ENCODE assay signal across 1 cellular context in the genomic region with DNA sequence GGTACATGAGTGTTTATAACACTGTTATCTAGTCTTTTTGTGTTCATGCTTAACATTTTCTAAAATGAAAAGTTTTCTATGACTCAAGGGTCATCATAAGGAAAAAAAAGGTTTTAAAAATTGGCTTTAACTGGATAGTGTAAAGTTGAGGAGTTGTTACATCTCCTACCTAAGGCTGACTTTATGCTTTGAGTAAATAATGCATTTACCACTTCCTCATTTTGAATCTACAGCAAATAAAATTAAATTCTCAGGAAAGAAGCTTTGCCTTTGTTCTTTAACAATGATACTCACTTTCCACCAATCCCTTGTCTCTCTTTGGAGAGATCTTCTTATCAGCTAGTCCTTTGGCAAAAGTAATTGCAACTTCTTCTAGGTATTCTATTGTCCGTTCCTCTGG.
TF ChIP-seq lines count a peak whose summit lies in the region.

No MANE protein-coding gene starts in this region.

TF ChIP-seq in GM12878, 131 proteins besides CTCF, POLR2A, EP300 and RAD21:
- TF ChIP-seq SPI1 (IDR thresholded peaks at IDR 0.05; ENCODE audit: borderline replicate concordance, insufficient read depth, low read depth, low read length) (peak; percentile 51; the same call in 1 of the 2 replicates), ZBED1 (IDR thresholded peaks at IDR 0.05; ENCODE audit: borderline replicate concordance) (no peak)
